ENCODE assay signal across 11 cellular contexts in genomic region chr7:2785071-2785500, GRCh38. TPM values are rescaled to one million over a fixed set of nuclear protein-coding genes. Genes with fewer than 3 reads are reported as not detected.
DNase-seq lines count a peak whose midpoint lies in the region; ATAC-seq, FAIRE-seq and TF ChIP-seq lines count a peak whose summit lies in the region.
"Had no signal": no experiment of that assay in that cellular context is flagged by ENCODE, and none has a peak within 500 bp of the region (broad histone marks: within the 10 kb centered on the region; RNA-seq: fewer than 3 reads in every experiment).

No MANE protein-coding gene starts in this region.

- 29% methylated on average over 6 of the region's 6 CpGs for WGBS in GM12878 (ENCODE audit: insufficient coverage, insufficient replicate concordance, low lambda C conversion rate, missing lambda C conversion rate)
- WGBS in ovary, 3 donors, result 66 to 72% (median 70%) methylated on average over 6 of the region's 6 CpGs

- peaks cover 21% of the 10 kb centered on the region for H3K4me1 Mint-ChIP-seq in activated CD4-positive, alpha-beta memory T cell treated with anti-CD3 and anti-CD28 coated beads for 36 hours (ENCODE audit: low read depth)
- H3K4me1 Mint-ChIP-seq in activated naive CD4-positive, alpha-beta T cell treated with anti-CD3 and anti-CD28 coated beads for 36 hours (ENCODE audit: low read depth), result peaks cover 27% of the 10 kb centered on the region

- H2AFZ ChIP-seq in GM12878 (ENCODE audit: control insufficient read depth, low read depth, low read length), result no peak overlapping the region

- H3K4me1 ChIP-seq in GM12878 (ENCODE audit: control insufficient read depth, insufficient read depth, low read length) (no peaks in the 10 kb centered on the region), BE2C (peaks cover 7% of the 10 kb centered on the region), ovary (ENCODE audit: insufficient read depth) (peaks cover 3% of the 10 kb centered on the region)

- TF ChIP-seq POLR2A in GM12878 (IDR thresholded peaks at IDR 0.05; ENCODE audit: low read depth, low read length) (no peak), ovary (IDR thresholded peaks at IDR 0.05) (no peak)

- H3K36me3 ChIP-seq in GM12878 (ENCODE audit: control insufficient read depth in 2 of 2, insufficient read depth in 2 of 2, low read length in 1 of 2), result peaks cover 0 to 6% of the 10 kb centered on the region in 2 experiments; a peak in 3 of 4 replicates
- peaks cover 2% of the 10 kb centered on the region; the same call in 1 of the 2 replicates for H3K36me3 ChIP-seq in BE2C
- H3K36me3 ChIP-seq in ovary, result no peaks in the 10 kb centered on the region

- H4K20me1 ChIP-seq in GM12878 (ENCODE audit: control insufficient read depth, insufficient read depth), result no peaks in the 10 kb centered on the region

- no peak for FAIRE-seq in GM12878 (lab: Jason Lieb, UNC)
- FAIRE-seq: GM12892 had no signal

- no peaks in the 10 kb centered on the region for H3K27me3 Mint-ChIP-seq in activated CD4-positive, alpha-beta memory T cell treated with anti-CD3 and anti-CD28 coated beads for 36 hours
- no peaks in the 10 kb centered on the region for H3K27me3 Mint-ChIP-seq in activated naive CD4-positive, alpha-beta T cell treated with anti-CD3 and anti-CD28 coated beads for 36 hours (ENCODE audit: low read depth)

- H3K27ac Mint-ChIP-seq in activated CD4-positive, alpha-beta memory T cell treated with anti-CD3 and anti-CD28 coated beads for 36 hours, result no peak overlapping the region
- H3K27ac Mint-ChIP-seq in activated naive CD4-positive, alpha-beta T cell treated with anti-CD3 and anti-CD28 coated beads for 36 hours, result no peak overlapping the region

- no peak for TF ChIP-seq CTCF in GM12878 (IDR thresholded peaks at IDR 0.05 in 2 of 3, conservative IDR thresholded peaks at IDR 0.05 in 1 of 3; ENCODE audit: control insufficient read depth in 2 of 3, extremely low read depth in 1 of 3, insufficient read depth in 1 of 3, low read depth in 3 of 3, low read length in 3 of 3)
- TF ChIP-seq CTCF in BE2C (IDR thresholded peaks at IDR 0.05; ENCODE audit: low read depth, low read length), result no peak
- no peak for TF ChIP-seq CTCF in ovary (IDR thresholded peaks at IDR 0.05)

- in situ Hi-C loops in GM12878 (cut with MboI), result no loop called here

- no peaks in the 10 kb centered on the region for H3K9me3 Mint-ChIP-seq in activated CD4-positive, alpha-beta memory T cell treated with anti-CD3 and anti-CD28 coated beads for 36 hours
- H3K9me3 Mint-ChIP-seq in activated naive CD4-positive, alpha-beta T cell treated with anti-CD3 and anti-CD28 coated beads for 36 hours, result no peaks in the 10 kb centered on the region

- H3K4me3 ChIP-seq in GM12878 (no peak overlapping the region), BE2C (ENCODE audit: low read depth, low read length) (no peak overlapping the region), ovary (no peak overlapping the region)

- no peaks in the 10 kb centered on the region for H3K79me2 ChIP-seq in GM12878 (ENCODE audit: control insufficient read depth, insufficient read depth, low read length)

- peak; percentile 49 to 74; a peak in 3 of 4 replicates for TF ChIP-seq EP300 in GM12878 (IDR thresholded peaks at IDR 0.05; ENCODE audit: borderline replicate concordance in 1 of 2, control insufficient read depth in 1 of 2, low read depth in 2 of 2, low read length in 2 of 2)
- no peak for TF ChIP-seq EP300 in ovary (IDR thresholded peaks at IDR 0.05)

- ATAC-seq in GM18867 (IDR thresholded peaks at IDR 0.05; ENCODE audit: unreplicated experiment) (peak; percentile 71), HG03135 (IDR thresholded peaks at IDR 0.05; ENCODE audit: unreplicated experiment) (peak; percentile 70), GM12878 (peak; percentile 94)

- POLR2A ChIA-PET in GM12878 (lab: Charles Lee), result interaction anchor here (0.8 to 2.7 kb wide), 8 partner anchors 12 to 75 kb away, joined by 3 to 19 read pairs (median 7); no protein-coding TSS in a partner anchor
- POLR2A ChIA-PET in activated CD4-positive, alpha-beta memory T cell treated with anti-CD3 and anti-CD28 coated beads for 36 hours (lab: Charles Lee), result interaction anchor here (1.1 to 1.3 kb wide), 2 partner anchors 9 to 27 kb away, joined by 3 to 4 read pairs; no protein-coding TSS in a partner anchor

- H3K27ac ChIP-seq in GM12878 (ENCODE audit: control insufficient read depth, insufficient read depth), result no peak overlapping the region
- H3K27ac ChIP-seq in ovary, result no peak overlapping the region

- peak; percentile 40 for DNase-seq in GM12878 (ENCODE audit: low read depth, low spot score)
- DNase-seq in pulmonary artery endothelial cell (ENCODE audit: low read depth, low spot score), result peak; percentile 77
- DNase-seq in BE2C, result no peak
- DNase-seq in activated CD4-positive, alpha-beta memory T cell treated with anti-CD3 and anti-CD28 coated beads for 36 hours, result no peak
- DNase-seq in activated naive CD4-positive, alpha-beta T cell treated with anti-CD3 and anti-CD28 coated beads for 36 hours, result no peak
- DNase-seq in ovary, result no peak
- DNase-seq: islet precursor cell, Karpas-422 had no signal

- no peaks in the 10 kb centered on the region for H3K9me3 ChIP-seq in GM12878 (replicated peaks; ENCODE audit: control insufficient read depth, insufficient read depth, low read length)
- H3K9me3 ChIP-seq in BE2C, result no peaks in the 10 kb centered on the region
- H3K9me3 ChIP-seq in ovary, result no peaks in the 10 kb centered on the region

- H3K27me3 ChIP-seq in GM12878 (replicated peaks in 1 of 2; ENCODE audit: control insufficient read depth in 2 of 2, insufficient read depth in 2 of 2, low read length in 1 of 2), result no peaks in the 10 kb centered on the region
- no peaks in the 10 kb centered on the region for H3K27me3 ChIP-seq in BE2C
- no peaks in the 10 kb centered on the region for H3K27me3 ChIP-seq in ovary

- peaks cover 18% of the 10 kb centered on the region for H3K36me3 Mint-ChIP-seq in activated CD4-positive, alpha-beta memory T cell treated with anti-CD3 and anti-CD28 coated beads for 36 hours
- H3K36me3 Mint-ChIP-seq in activated naive CD4-positive, alpha-beta T cell treated with anti-CD3 and anti-CD28 coated beads for 36 hours (ENCODE audit: low read depth), result peaks cover 16% of the 10 kb centered on the region

- CTCF ChIA-PET in GM12878 (lab: Yijun Ruan, JAX), result interaction anchor here (0.8 to 2.8 kb wide), 10 partner anchors 8 to 102 kb away, joined by 3 to 18 read pairs (median 4); no protein-coding TSS in a partner anchor
- CTCF ChIA-PET in activated CD4-positive, alpha-beta memory T cell treated with anti-CD3 and anti-CD28 coated beads for 36 hours (lab: Charles Lee), result interaction anchor here (1.2 kb wide), 1 partner anchor 69 kb away, joined by 3 read pairs; no protein-coding TSS in a partner anchor
- CTCF ChIA-PET in activated naive CD4-positive, alpha-beta T cell treated with anti-CD3 and anti-CD28 coated beads for 36 hours (lab: Charles Lee), result no interaction called here

- H3K9ac ChIP-seq in GM12878 (ENCODE audit: control insufficient read depth, insufficient read depth, low read length), result no peak overlapping the region

- SMC1A ChIA-PET in GM12878 (lab: Charles Lee; ENCODE audit: uncharacterized antibody, unreplicated experiment), result interaction anchor here (0.7 to 4.4 kb wide), 19 partner anchors 11 to 111 kb away, joined by 3 to 45 read pairs (median 5); no protein-coding TSS in a partner anchor

- H3K4me2 ChIP-seq in GM12878 (ENCODE audit: control insufficient read depth, insufficient read depth), result no peak overlapping the region

- BruUV-seq in GM12878 (replicated peaks; lab: Mats Ljungman, UMichigan), result no TSS peak

- no peak overlapping the region for H3K4me3 Mint-ChIP-seq in activated CD4-positive, alpha-beta memory T cell treated with anti-CD3 and anti-CD28 coated beads for 36 hours
- H3K4me3 Mint-ChIP-seq in activated naive CD4-positive, alpha-beta T cell treated with anti-CD3 and anti-CD28 coated beads for 36 hours, result no peak overlapping the region

- RAD21 ChIA-PET in GM12878 (lab: Charles Lee; ENCODE audit: unreplicated experiment), result interaction anchor here (0.8 to 3.5 kb wide), 14 partner anchors 12 to 86 kb away, joined by 3 to 27 read pairs (median 5); no protein-coding TSS in a partner anchor

- intact Hi-C loops in GM12878 (cut with micrococcal nuclease; ENCODE audit: unreplicated experiment) (loop anchor here (2.0 kb wide), 1 partner anchor 66 kb away; no protein-coding TSS in a partner anchor), ovary (cut with DNase I) (no loop called here)
- intact Hi-C loops in activated CD4-positive, alpha-beta memory T cell treated with anti-CD3 and anti-CD28 coated beads for 36 hours (cut with micrococcal nuclease), result no loop called here
- intact Hi-C loops in activated naive CD4-positive, alpha-beta T cell treated with anti-CD3 and anti-CD28 coated beads for 36 hours (cut with micrococcal nuclease), result no loop called here

- no peak for TF ChIP-seq RAD21 in GM12878 (IDR thresholded peaks at IDR 0.05; ENCODE audit: insufficient read depth, low read depth, low read length)

TF ChIP-seq in GM12878, 131 proteins besides CTCF, POLR2A, EP300 and RAD21 (continues in another document):
- peak; percentile 10 for TF ChIP-seq MEF2B (IDR thresholded peaks at IDR 0.05; ENCODE audit: partially characterized antibody, poor library complexity, severe bottlenecking)

RNA-seq across cellular contexts. Expression of gene GNA12, which starts 59.0 kb away (rescaled TPM):
- 23.6 and 23.7 TPM in 2 replicates for total RNA-seq in GM12878 (2013; cell fraction: nucleolus; rRNA removed)
- 8.0 and 8.6 TPM in 2 replicates for total RNA-seq in GM12878 (2014; rRNA removed)
- total RNA-seq in GM12878 (2014; rRNA removed; fragmentation: Illumina TruSeq; extraction: Trizol), result 15.5 and 16.6 TPM in 2 replicates
- total RNA-seq in GM12878 (2021), result 42.1 and 42.8 TPM in 2 replicates
- 8.9 TPM for polyA plus RNA-seq in GM12878 (2011; ENCODE audit: low read depth)
- polyA plus RNA-seq in GM12878 (2011; rRNA removed), result 26.8 and 51.8 TPM in 2 replicates
- 40.7 and 58.1 TPM in 2 replicates for polyA plus RNA-seq in GM12878 (2011; cell fraction: cytosol; rRNA removed)
- polyA plus RNA-seq in GM12878 (2011; cell fraction: nucleus; rRNA removed), result 29.2 and 33.1 TPM in 2 replicates
- 15.2 and 16.0 TPM in 2 replicates for polyA plus RNA-seq in GM12878 (2012)
- polyA plus RNA-seq in GM12878 (2014; fragmentation: Illumina TruSeq; extraction: Trizol), result 13.0 and 31.2 TPM in 2 replicates
- 1 to 10 TPM; 1.9 to 3.0 TPM for polyA plus RNA-seq in GM12878 (2014; fragmentation: Nextera tagmentation; extraction: Ambion mirVana)
- 34.5 and 34.9 TPM in 2 replicates for polyA plus RNA-seq in GM12878 (2014; rRNA removed)
- 1 to 10 TPM; 3.4 to 4.1 TPM for polyA plus RNA-seq in GM12878 (2016; fragmentation: Nextera tagmentation; extraction: Ambion mirVana)
- 72.4 and 89.6 TPM in 2 replicates for polyA minus RNA-seq in GM12878 (2011; rRNA and poly(A)+ RNA removed)
- polyA minus RNA-seq in GM12878 (2011; cell fraction: cytosol; rRNA and poly(A)+ RNA removed), result 21.6 and 25.6 TPM in 2 replicates
- 8.6 and 17.8 TPM in 2 replicates for polyA minus RNA-seq in GM12878 (2011; cell fraction: nucleus; rRNA and poly(A)+ RNA removed)
- 20.4 and 31.0 TPM in 2 replicates for total RNA-seq in pulmonary artery endothelial cell
- 32.2 TPM for polyA plus RNA-seq in BE2C (2012; ENCODE audit: insufficient read depth, insufficient read length, low read depth)
- 10 to 100 TPM; 23.6 to 23.7 TPM for total RNA-seq in activated CD4-positive, alpha-beta memory T cell treated with anti-CD3 and anti-CD28 coated beads for 36 hours
- total RNA-seq in activated naive CD4-positive, alpha-beta T cell treated with anti-CD3 and anti-CD28 coated beads for 36 hours, result 10 to 100 TPM; 14.1 to 15.0 TPM
- 10 to 100 TPM; 13.4 to 94.4 (median 70.1) TPM for total RNA-seq in ovary
- 10 to 100 TPM; 40.9 to 43.8 TPM for polyA plus RNA-seq in ovary

Comparison
In these comparisons a context has a peak if more than half of its experiments do, and no peak if none do; other contexts are left out.
1. DNase-seq: peak in GM12878 (single experiment) and pulmonary artery endothelial cell (single experiment); none in BE2C (single experiment), activated CD4-positive, alpha-beta memory T cell treated with anti-CD3 and anti-CD28 coated beads for 36 hours (single experiment), activated naive CD4-positive, alpha-beta T cell treated with anti-CD3 and anti-CD28 coated beads for 36 hours (single experiment) and ovary (0 of 5).
2. Peak in every context shown above with its lines, with median percentiles within 50 percentile points of each other: ATAC-seq.